ENCODE assay signal across 20 cellular contexts in genomic region chr17:50631908-50632571, GRCh38. TPM values are rescaled to one million over a fixed set of nuclear protein-coding genes. Genes with fewer than 3 reads are reported as not detected.
DNase-seq lines count a peak whose midpoint lies in the region; ATAC-seq, FAIRE-seq and TF ChIP-seq lines count a peak whose summit lies in the region.
"Had no signal": no experiment of that assay in that cellular context is flagged by ENCODE, and none has a peak within 500 bp of the region (broad histone marks: within the 10 kb centered on the region; RNA-seq: fewer than 3 reads in every experiment).

No MANE protein-coding gene starts in this region.

- WGBS in A549 (ENCODE audit: missing lambda C conversion rate): 88% methylated on average over 9 of the region's 9 CpGs
- WGBS in spleen, 5 donors: 85 to 89% (median 86%) methylated on average over 9 of the region's 9 CpGs
- 90 to 92% methylated on average over 9 of the region's 9 CpGs for WGBS in lower leg skin, 2 donors

- DNase-seq in A549 (ENCODE audit: low read depth in 1 of 2, low spot score in 1 of 2) (peak in 1 of 2 experiments; percentile 55), H54 (ENCODE audit: insufficient read length, low spot score) (peak; percentile 63), RWPE1 (ENCODE audit: low spot score) (no peak), kidney tubule cell (ENCODE audit: low spot score) (peak; percentile 68), HuH-7.5 (ENCODE audit: low spot score) (no peak), spleen (no peak), lower leg skin (ENCODE audit: low spot score in 2 of 2) (no peak)
- DNase-seq: activated CD4-positive, alpha-beta T cell treated with anti-CD3 and anti-CD28 coated beads, Interleukin-2, amount 10 ng/mL, durations not matched to agents 7 days and 5 days; activated naive CD4-positive, alpha-beta T cell treated with anti-CD3 and anti-CD28 coated beads for 36 hours; activated T-cell treated with anti-CD3 and anti-CD28 coated beads for 4 hours; DND-41; effector CD8-positive, alpha-beta T cell; esophagus squamous epithelium; left colon; MG63; NCI-H2081; NK-92 treated with Interleukin-12 subunit alpha and Interleukin-12 subunit beta, amount 100 ng/mL, for 24 hours; retina had no signal

- POLR2A ChIA-PET in A549 (lab: Yijun Ruan, JAX) (no interaction called here), RWPE1 (lab: Yijun Ruan, JAX; ENCODE audit: low non-redundant PET) (no interaction called here)

- H3K27me3 ChIP-seq in spleen (replicated peaks in 1 of 7): peaks cover 0 to 100% (median 33%) of the 10 kb centered on the region in 7 donors
- H3K27me3 ChIP-seq: MG63 had no signal

- TF ChIP-seq POLR2A in A549 (IDR thresholded peaks at IDR 0.05; ENCODE audit: low read length) (no peak), H54 (IDR thresholded peaks at IDR 0.05; ENCODE audit: low read depth, low read length) (no peak), spleen (IDR thresholded peaks at IDR 0.05) (no peak), lower leg skin (IDR thresholded peaks at IDR 0.05) (no peak)

- H3K27ac ChIP-seq in A549 (peak overlapping the region; percentile 99 to 100), RWPE1 (peak overlapping the region; percentile 98; the same call in 1 of the 2 replicates), spleen (no peak overlapping the region)
- H3K27ac ChIP-seq: esophagus squamous epithelium, suprapubic skin had no signal

- no peak for TF ChIP-seq RAD21 in A549 (conservative IDR thresholded peaks at IDR 0.05 in 1 of 2, IDR thresholded peaks at IDR 0.05 in 1 of 2)

- intact Hi-C loops in spleen (cut with DNase I; ENCODE audit: low total_unique reads) (no loop called here), lower leg skin (cut with DNase I; ENCODE audit: low total_unique reads) (loop anchor here (5.0 kb wide), 1 partner anchor 50 kb away; no protein-coding TSS in a partner anchor)

- CTCF ChIA-PET in A549 (lab: Yijun Ruan, JAX): interaction anchor here (1.0 to 48.0 kb wide), 13 partner anchors 6 to 185 kb away, joined by 3 to 2097 read pairs (median 15); partner anchors contain the start of genes ABCC3, ANKRD40 and SPATA20
- CTCF ChIA-PET in RWPE1 (lab: Yijun Ruan, JAX): interaction anchor here (0.6 to 1.8 kb wide), 7 partner anchors 11 to 116 kb away, joined by 3 to 21 read pairs (median 5); no protein-coding TSS in a partner anchor

- no peak overlapping the region for H3K4me3 ChIP-seq in A549
- H3K4me3 ChIP-seq in spleen: no peak overlapping the region
- H3K4me3 ChIP-seq in lower leg skin (ENCODE audit: low read depth, poor library complexity, severe bottlenecking): no peak overlapping the region
- H3K4me3 ChIP-seq: esophagus squamous epithelium, MG63, suprapubic skin had no signal

- H3K4me1 ChIP-seq in A549 (peaks cover 83% of the 10 kb centered on the region), spleen (peaks cover 0 to 66% (median 33%) of the 10 kb centered on the region in 6 donors)

- H3K36me3 ChIP-seq in spleen: no peaks in the 10 kb centered on the region
- H3K36me3 ChIP-seq: esophagus squamous epithelium, MG63, suprapubic skin had no signal

- no peak for FAIRE-seq in A549 (lab: Jason Lieb, UNC)
- FAIRE-seq in H54 (lab: Jason Lieb, UNC): no peak

- peak overlapping the region; percentile 56 for H3K4me2 ChIP-seq in A549

- ATAC-seq in A549 (peak in 1 of 2 experiments; percentile 0; a peak in 1 of 6 replicates), HG03460 (IDR thresholded peaks at IDR 0.05; ENCODE audit: unreplicated experiment) (no peak)
- ATAC-seq: left colon had no signal

- TF ChIP-seq EP300 in A549 (IDR thresholded peaks at IDR 0.05): no peak

- H3K9me3 ChIP-seq in A549: no peaks in the 10 kb centered on the region
- H3K9me3 ChIP-seq in spleen: no peaks in the 10 kb centered on the region
- H3K9me3 ChIP-seq: esophagus squamous epithelium, MG63, suprapubic skin had no signal

- no peak for TF ChIP-seq CTCF in A549 (IDR thresholded peaks at IDR 0.05)
- no peak for TF ChIP-seq CTCF in RWPE1 (conservative IDR thresholded peaks at IDR 0.05; ENCODE audit: low read depth)
- no peak for TF ChIP-seq CTCF in spleen (IDR thresholded peaks at IDR 0.05 in 8 of 11, conservative IDR thresholded peaks at IDR 0.05 in 3 of 11)
- no peak for TF ChIP-seq CTCF in lower leg skin (IDR thresholded peaks at IDR 0.05)

TF ChIP-seq in A549, 52 proteins besides CTCF, POLR2A, EP300 and RAD21:
- no peak for TF ChIP-seq FOSL2 (IDR thresholded peaks at IDR 0.05)
- peak; percentile 48; the same call in 1 of the 2 replicates for TF ChIP-seq FOSL2 (CRISPR knock-in tag; IDR thresholded peaks at IDR 0.05)
- TF ChIP-seq, protein P1, sequence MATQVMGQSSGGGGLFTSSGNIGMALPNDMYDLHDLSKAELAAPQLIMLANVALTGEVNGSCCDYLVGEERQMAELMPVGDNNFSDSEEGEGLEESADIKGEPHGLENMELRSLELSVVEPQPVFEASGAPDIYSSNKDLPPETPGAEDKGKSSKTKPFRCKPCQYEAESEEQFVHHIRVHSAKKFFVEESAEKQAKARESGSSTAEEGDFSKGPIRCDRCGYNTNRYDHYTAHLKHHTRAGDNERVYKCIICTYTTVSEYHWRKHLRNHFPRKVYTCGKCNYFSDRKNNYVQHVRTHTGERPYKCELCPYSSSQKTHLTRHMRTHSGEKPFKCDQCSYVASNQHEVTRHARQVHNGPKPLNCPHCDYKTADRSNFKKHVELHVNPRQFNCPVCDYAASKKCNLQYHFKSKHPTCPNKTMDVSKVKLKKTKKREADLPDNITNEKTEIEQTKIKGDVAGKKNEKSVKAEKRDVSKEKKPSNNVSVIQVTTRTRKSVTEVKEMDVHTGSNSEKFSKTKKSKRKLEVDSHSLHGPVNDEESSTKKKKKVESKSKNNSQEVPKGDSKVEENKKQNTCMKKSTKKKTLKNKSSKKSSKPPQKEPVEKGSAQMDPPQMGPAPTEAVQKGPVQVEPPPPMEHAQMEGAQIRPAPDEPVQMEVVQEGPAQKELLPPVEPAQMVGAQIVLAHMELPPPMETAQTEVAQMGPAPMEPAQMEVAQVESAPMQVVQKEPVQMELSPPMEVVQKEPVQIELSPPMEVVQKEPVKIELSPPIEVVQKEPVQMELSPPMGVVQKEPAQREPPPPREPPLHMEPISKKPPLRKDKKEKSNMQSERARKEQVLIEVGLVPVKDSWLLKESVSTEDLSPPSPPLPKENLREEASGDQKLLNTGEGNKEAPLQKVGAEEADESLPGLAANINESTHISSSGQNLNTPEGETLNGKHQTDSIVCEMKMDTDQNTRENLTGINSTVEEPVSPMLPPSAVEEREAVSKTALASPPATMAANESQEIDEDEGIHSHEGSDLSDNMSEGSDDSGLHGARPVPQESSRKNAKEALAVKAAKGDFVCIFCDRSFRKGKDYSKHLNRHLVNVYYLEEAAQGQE (IDR thresholded peaks at IDR 0.05): peak; percentile 81
- peak; percentile 16; the same call in 1 of the 2 replicates for TF ChIP-seq MAX (IDR thresholded peaks at IDR 0.05)
- TF ChIP-seq, protein P2, sequence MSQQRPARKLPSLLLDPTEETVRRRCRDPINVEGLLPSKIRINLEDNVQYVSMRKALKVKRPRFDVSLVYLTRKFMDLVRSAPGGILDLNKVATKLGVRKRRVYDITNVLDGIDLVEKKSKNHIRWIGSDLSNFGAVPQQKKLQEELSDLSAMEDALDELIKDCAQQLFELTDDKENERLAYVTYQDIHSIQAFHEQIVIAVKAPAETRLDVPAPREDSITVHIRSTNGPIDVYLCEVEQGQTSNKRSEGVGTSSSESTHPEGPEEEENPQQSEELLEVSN (IDR thresholded peaks at IDR 0.05; ENCODE audit: borderline replicate concordance, low read depth): 0 out of 2 replicates have a peak, but pooled peaks have one; percentile 12
- no peak for TF ChIP-seq RNF2 (IDR thresholded peaks at IDR 0.05; ENCODE audit: borderline replicate concordance, low read depth)
- peak in 1 of 2 experiments; percentile 72; a peak in 1 of 4 replicates for TF ChIP-seq CEBPB (IDR thresholded peaks at IDR 0.05)
- no peak for TF ChIP-seq USF2 (IDR thresholded peaks at IDR 0.05)

RNA-seq across cellular contexts. Expression of gene ABCC3, which starts 2.6 kb away (rescaled TPM):
- polyA plus RNA-seq in A549 (2011; rRNA removed) (342 and 442 TPM in 2 replicates), A549 (2017; fragmentation: RNase III; extraction: RNeasy Plus Mini Kit Qiagen cat#74134 plus additional on column Dnase treatment) (225 to 288 TPM (median 248 TPM) in 3 replicates), spleen (10 to 100 TPM in 2 of 3 donors, 1 to 10 TPM in 1; 8.6 to 16.6 (median 15.2) TPM)
- 157 and 189 TPM in 2 replicates for polyA plus RNA-seq in A549 (2012; cell fraction: cytosol; rRNA removed)
- 1,165 and 1,226 TPM in 2 replicates for polyA plus RNA-seq in A549 (2012; cell fraction: nucleus; rRNA removed)
- polyA minus RNA-seq in A549 (2011; rRNA and poly(A)+ RNA removed): 586 and 639 TPM in 2 replicates
- total RNA-seq in spleen (10 to 100 TPM; 28.4 to 37.1 (median 32.0) TPM), lower leg skin (10 to 100 TPM; 25.8 to 47.5 (median 35.2) TPM)
- total RNA-seq: activated CD4-positive, alpha-beta T cell treated with anti-CD3 and anti-CD28 coated beads, Interleukin-2, amount 10 ng/mL, durations not matched to agents 7 days and 5 days; activated naive CD4-positive, alpha-beta T cell treated with anti-CD3 and anti-CD28 coated beads for 36 hours had no signal

Comparison
In these comparisons a context has a peak if more than half of its experiments do, and no peak if none do; other contexts are left out.
1. DNase-seq: peak in H54 (single experiment) and kidney tubule cell (single experiment); none in RWPE1 (single experiment), HuH-7.5 (single experiment), spleen (single experiment) and lower leg skin (0 of 2).
2. H3K27ac ChIP-seq: peak in A549 (2 of 2) and RWPE1 (single experiment); none in spleen (0 of 8).